19 cellular contexts compared by ENCODE assay signal in genomic region chr6:143441680-143442359, GRCh38. TPM values are rescaled to one million over a fixed set of nuclear protein-coding genes. Genes with fewer than 3 reads are reported as not detected.
DNase-seq lines count a peak whose midpoint lies in the region; ATAC-seq, FAIRE-seq and TF ChIP-seq lines count a peak whose summit lies in the region.
"Had no signal": no experiment of that assay in that cellular context is flagged by ENCODE, and none has a peak within 500 bp of the region (broad histone marks: within the 10 kb centered on the region; RNA-seq: fewer than 3 reads in every experiment).

No MANE protein-coding gene starts in this region.

- no peaks in the 10 kb centered on the region for H4K20me1 ChIP-seq in K562 (replicated peaks; ENCODE audit: control insufficient read depth, insufficient read depth, low read length)

- no peak for TF ChIP-seq EP300 in K562 (IDR thresholded peaks at IDR 0.05; ENCODE audit: low read length)

- H3K4me3 Mint-ChIP-seq in activated naive CD4-positive, alpha-beta T cell treated with anti-CD3 and anti-CD28 coated beads, Interleukin-2, amount 10 ng/mL, durations not matched to agents 7 days and 5 days = no peak overlapping the region
- H3K4me3 Mint-ChIP-seq in T-helper 17 cell = no peak overlapping the region
- H3K4me3 Mint-ChIP-seq: IgD-negative memory B cell had no signal

- no peak overlapping the region for H3K4me2 ChIP-seq in K562 (ENCODE audit: insufficient read depth, low read length)
- H3K4me2 ChIP-seq: SK-N-SH had no signal

- in situ Hi-C loops in K562 (cut with MboI) = no loop called here

- intact Hi-C loops in K562 (cut with micrococcal nuclease) = no loop called here

- no peak for DNase-seq in activated naive CD4-positive, alpha-beta T cell treated with anti-CD3 and anti-CD28 coated beads, Interleukin-2, amount 10 ng/mL, durations not matched to agents 7 days and 5 days
- no peak for DNase-seq in activated naive CD4-positive, alpha-beta T cell treated with anti-CD3 and anti-CD28 coated beads, Interleukin-2, amount 50 U/mL, for 16 hours
- DNase-seq in T-helper 17 cell (no peak), K562 (ENCODE audit: extremely low read depth in 1 of 4, low spot score in 3 of 4) (peak in 1 of 4 experiments; percentile 10), foreskin melanocyte (no peak)
- DNase-seq in stimulated activated naive CD8-positive, alpha-beta T cell treated with anti-CD3 and anti-CD28 coated beads, Interleukin-15, Interleukin-2, amounts not matched to agents 100 U/mL and 50 U/mL, for 24 hours = no peak
- DNase-seq: AML-193, caudate nucleus, glutamatergic neuron, NCI-H146, NCI-H446, SK-N-SH, spleen, substantia nigra had no signal

- no peak for TF ChIP-seq POLR2A in K562 (conservative IDR thresholded peaks at IDR 0.05)

- peak; percentile 37 for ATAC-seq in T-helper 17 cell
- peak; percentile 45; the same call in 1 of the 3 replicates for ATAC-seq in K562
- ATAC-seq in stimulated activated naive CD8-positive, alpha-beta T cell treated with anti-CD3 and anti-CD28 coated beads, Interleukin-15, Interleukin-2, amounts not matched to agents 100 U/mL and 50 U/mL, for 24 hours = peak; percentile 98
- ATAC-seq in HG03442 (IDR thresholded peaks at IDR 0.05; ENCODE audit: unreplicated experiment) = no peak
- ATAC-seq in HG02642 (IDR thresholded peaks at IDR 0.05; ENCODE audit: poor library complexity, unreplicated experiment) = no peak

- no peak overlapping the region for H2AFZ ChIP-seq in K562 (ENCODE audit: low read depth, low read length)

- peak overlapping the region; percentile 83 for H3K27ac Mint-ChIP-seq in activated naive CD4-positive, alpha-beta T cell treated with anti-CD3 and anti-CD28 coated beads, Interleukin-2, amount 10 ng/mL, durations not matched to agents 7 days and 5 days
- H3K27ac Mint-ChIP-seq in T-helper 17 cell = no peak overlapping the region
- H3K27ac Mint-ChIP-seq: IgD-negative memory B cell had no signal

- H3K4me1 Mint-ChIP-seq in activated naive CD4-positive, alpha-beta T cell treated with anti-CD3 and anti-CD28 coated beads, Interleukin-2, amount 10 ng/mL, durations not matched to agents 7 days and 5 days = peaks cover 14% of the 10 kb centered on the region
- peaks cover 7% of the 10 kb centered on the region for H3K4me1 Mint-ChIP-seq in T-helper 17 cell

- no peak for TF ChIP-seq CTCF in K562 (IDR thresholded peaks at IDR 0.05 in 2 of 3, conservative IDR thresholded peaks at IDR 0.05 in 1 of 3; ENCODE audit: insufficient read depth in 2 of 3, low read depth in 1 of 3, low read length in 3 of 3)

- POLR2A ChIA-PET in K562 (lab: Yijun Ruan, JAX) = interaction anchor here (0.7 to 1.1 kb wide), 3 partner anchors 9 to 15 kb away, joined by 3 to 5 read pairs (median 4); partner anchors contain the start of genes ADAT2 and PEX3

- peaks cover 66% of the 10 kb centered on the region for H3K79me2 ChIP-seq in K562 (ENCODE audit: control insufficient read depth, insufficient read depth, low read length)

- WGBS in K562 (ENCODE audit: insufficient coverage, low coverage, missing lambda C conversion rate) = 65% methylated on average over 6 of the region's 6 CpGs

- no peaks in the 10 kb centered on the region for H3K27me3 ChIP-seq in K562 (ENCODE audit: control insufficient read depth in 2 of 2, insufficient read depth in 2 of 2, low read length in 2 of 2)
- H3K27me3 ChIP-seq: spleen had no signal

- no TSS peak for BruUV-seq in K562 (replicated peaks; lab: Mats Ljungman, UMichigan)

- 0 out of 3 replicates have a peak overlapping the region, but pooled peaks have one; percentile 5 for H3K27ac ChIP-seq in K562 (ENCODE audit: extremely low read depth, low read depth, low read length)
- H3K27ac ChIP-seq: spleen had no signal

- FAIRE-seq in K562 (lab: Jason Lieb, UNC) = peak; percentile 85
- FAIRE-seq: H54, keratinocyte had no signal

- H3K4me1 ChIP-seq in K562 (replicated peaks in 1 of 2; ENCODE audit: control insufficient read depth in 2 of 2, insufficient read depth in 2 of 2, low read length in 2 of 2) = peaks cover 0 to 2% of the 10 kb centered on the region in 2 experiments; a peak in 1 of 5 replicates
- H3K4me1 ChIP-seq: spleen had no signal

- H3K27me3 Mint-ChIP-seq in activated naive CD4-positive, alpha-beta T cell treated with anti-CD3 and anti-CD28 coated beads, Interleukin-2, amount 10 ng/mL, durations not matched to agents 7 days and 5 days = no peaks in the 10 kb centered on the region
- H3K27me3 Mint-ChIP-seq in T-helper 17 cell = no peaks in the 10 kb centered on the region
- H3K27me3 Mint-ChIP-seq: IgD-negative memory B cell had no signal

- H3K9ac ChIP-seq in K562 (ENCODE audit: insufficient read depth in 1 of 2, low read depth in 2 of 2, low read length in 2 of 2) = no peak overlapping the region
- H3K9ac ChIP-seq: SK-N-SH had no signal

- peaks cover 2% of the 10 kb centered on the region for H3K9me3 Mint-ChIP-seq in activated naive CD4-positive, alpha-beta T cell treated with anti-CD3 and anti-CD28 coated beads, Interleukin-2, amount 10 ng/mL, durations not matched to agents 7 days and 5 days

- H3K9me3 ChIP-seq in T-helper 17 cell (ENCODE audit: control insufficient read depth, low read length, poor library complexity, severe bottlenecking) (no peaks in the 10 kb centered on the region), K562 (replicated peaks; ENCODE audit: control insufficient read depth, insufficient read depth, low read depth, low read length) (no peaks in the 10 kb centered on the region)
- H3K9me3 ChIP-seq: SK-N-SH, spleen had no signal

- CTCF ChIA-PET in activated naive CD4-positive, alpha-beta T cell treated with anti-CD3 and anti-CD28 coated beads, Interleukin-2, amount 10 ng/mL, durations not matched to agents 7 days and 5 days (lab: Charles Lee) = interaction anchor here (0.6 to 1.1 kb wide), 3 partner anchors 14 to 873 kb away, joined by 3 to 5 read pairs (median 3); partner anchors contain the start of gene FUCA2
- CTCF ChIA-PET in K562 (lab: Yijun Ruan, JAX; ENCODE audit: low intra/inter-chr PET ratio) = no interaction called here

- H3K9me1 ChIP-seq in K562 (ENCODE audit: control insufficient read depth, insufficient read depth, low read length) = no peaks in the 10 kb centered on the region

- H3K36me3 Mint-ChIP-seq in activated naive CD4-positive, alpha-beta T cell treated with anti-CD3 and anti-CD28 coated beads, Interleukin-2, amount 10 ng/mL, durations not matched to agents 7 days and 5 days = peaks cover 41% of the 10 kb centered on the region
- H3K36me3 Mint-ChIP-seq in T-helper 17 cell (ENCODE audit: low read depth) = peaks cover 5% of the 10 kb centered on the region

- TF ChIP-seq RAD21 in K562 (CRISPR knock-in tag; conservative IDR thresholded peaks at IDR 0.05 in 1 of 2, IDR thresholded peaks at IDR 0.05 in 1 of 2) = no peak

- H3K36me3 ChIP-seq in K562 (ENCODE audit: control insufficient read depth, insufficient read depth, low read length) = peaks cover 92% of the 10 kb centered on the region

- no peak overlapping the region for H3K4me3 ChIP-seq in K562
- H3K4me3 ChIP-seq: spleen had no signal

RNA-seq across cellular contexts. Expression of gene ADAT2, which starts 8.7 kb away (rescaled TPM):
- total RNA-seq in T-helper 17 cell = 10 to 100 TPM; 19.1 to 19.8 TPM
- 32.1 and 107 TPM in 2 replicates for total RNA-seq in K562 (2011; cell fraction: chromatin; rRNA removed; ENCODE audit: low replicate concordance)
- 16.2 and 27.9 TPM in 2 replicates for total RNA-seq in K562 (2011; cell fraction: nucleolus; rRNA removed)
- 52.9 and 88.3 TPM in 2 replicates for total RNA-seq in K562 (2011; cell fraction: nucleoplasm; rRNA removed)
- 21.4 and 22.6 TPM in 2 replicates for total RNA-seq in K562 (2014; rRNA removed)
- total RNA-seq in K562 (2014; rRNA removed; fragmentation: Illumina TruSeq; extraction: Trizol) = 35.7 and 41.0 TPM in 2 replicates
- total RNA-seq in K562 (2015; rRNA removed; fragmentation: Illumina TruSeq; extraction: Trizol) = 29.0 and 32.7 TPM in 2 replicates
- 25.9 and 28.4 TPM in 2 replicates for total RNA-seq in K562 (2021)
- 48.4 and 60.6 TPM in 2 replicates for polyA plus RNA-seq in K562 (2011; rRNA removed)
- polyA plus RNA-seq in K562 (2011; cell fraction: cytosol; rRNA removed) = 8.6 and 19.2 TPM in 2 replicates
- polyA plus RNA-seq in K562 (2011; cell fraction: nucleus; rRNA removed) = 74.1 and 78.0 TPM in 2 replicates
- polyA plus RNA-seq in K562 (2012) = 19.4 and 22.7 TPM in 2 replicates
- polyA plus RNA-seq in K562 (2014; fragmentation: Illumina TruSeq; extraction: Trizol) = 29.7 and 31.7 TPM in 2 replicates
- polyA plus RNA-seq in K562 (2014; fragmentation: Nextera tagmentation; extraction: Ambion mirVana) = 10 to 100 TPM; 13.0 to 18.5 TPM
- polyA plus RNA-seq in K562 (2014; rRNA removed) = 46.7 and 62.5 TPM in 2 replicates
- polyA minus RNA-seq in K562 (2011; rRNA and poly(A)+ RNA removed) = 34.7 and 36.7 TPM in 2 replicates
- 12.5 and 17.0 TPM in 2 replicates for polyA minus RNA-seq in K562 (2011; cell fraction: cytosol; rRNA and poly(A)+ RNA removed)
- 39.2 and 45.5 TPM in 2 replicates for polyA minus RNA-seq in K562 (2011; cell fraction: nucleus; rRNA and poly(A)+ RNA removed)

RNA-seq across cellular contexts. Expression of gene PEX3, which starts 8.8 kb away (rescaled TPM):
- 10 to 100 TPM in 1 of 2 donors, 1 to 10 TPM in 1; 8.2 to 10.2 TPM for total RNA-seq in T-helper 17 cell
- 17.1 and 21.7 TPM in 2 replicates for total RNA-seq in K562 (2011; cell fraction: chromatin; rRNA removed; ENCODE audit: low replicate concordance)
- total RNA-seq in K562 (2011; cell fraction: nucleolus; rRNA removed) = 14.7 and 18.2 TPM in 2 replicates
- 14.9 and 22.7 TPM in 2 replicates for total RNA-seq in K562 (2011; cell fraction: nucleoplasm; rRNA removed)
- total RNA-seq in K562 (2014; rRNA removed) = 17.2 and 22.8 TPM in 2 replicates
- total RNA-seq in K562 (2014; rRNA removed; fragmentation: Illumina TruSeq; extraction: Trizol) = 30.8 and 32.7 TPM in 2 replicates
- 32.7 and 36.7 TPM in 2 replicates for total RNA-seq in K562 (2015; rRNA removed; fragmentation: Illumina TruSeq; extraction: Trizol)
- 18.0 and 21.8 TPM in 2 replicates for total RNA-seq in K562 (2021)
- polyA plus RNA-seq in K562 (2011; rRNA removed) = 39.2 and 55.7 TPM in 2 replicates
- polyA plus RNA-seq in K562 (2011; cell fraction: cytosol; rRNA removed) = 12.2 and 12.8 TPM in 2 replicates
- 19.7 and 24.5 TPM in 2 replicates for polyA plus RNA-seq in K562 (2011; cell fraction: nucleus; rRNA removed)
- 16.2 and 21.4 TPM in 2 replicates for polyA plus RNA-seq in K562 (2012)
- 20.8 and 26.5 TPM in 2 replicates for polyA plus RNA-seq in K562 (2014; fragmentation: Illumina TruSeq; extraction: Trizol)
- polyA plus RNA-seq in K562 (2014; fragmentation: Nextera tagmentation; extraction: Ambion mirVana) = 10 to 100 TPM; 62.8 to 69.6 TPM
- 17.1 and 17.3 TPM in 2 replicates for polyA plus RNA-seq in K562 (2014; rRNA removed)
- 23.8 and 30.9 TPM in 2 replicates for polyA minus RNA-seq in K562 (2011; rRNA and poly(A)+ RNA removed)
- polyA minus RNA-seq in K562 (2011; cell fraction: cytosol; rRNA and poly(A)+ RNA removed) = 14.9 and 20.1 TPM in 2 replicates
- polyA minus RNA-seq in K562 (2011; cell fraction: nucleus; rRNA and poly(A)+ RNA removed) = 27.7 and 38.4 TPM in 2 replicates

Comparison
In these comparisons a context has a peak if more than half of its experiments do, and no peak if none do; other contexts are left out.
1. ATAC-seq: peak in T-helper 17 cell (single experiment), K562 (single experiment) and stimulated activated naive CD8-positive, alpha-beta T cell treated with anti-CD3 and anti-CD28 coated beads, Interleukin-15, Interleukin-2, amounts not matched to agents 100 U/mL and 50 U/mL, for 24 hours (single experiment); none in HG03442 (single experiment) and HG02642 (single experiment).